Comparison of ENCODE assay signal across 29 cellular contexts in the genomic region with DNA sequence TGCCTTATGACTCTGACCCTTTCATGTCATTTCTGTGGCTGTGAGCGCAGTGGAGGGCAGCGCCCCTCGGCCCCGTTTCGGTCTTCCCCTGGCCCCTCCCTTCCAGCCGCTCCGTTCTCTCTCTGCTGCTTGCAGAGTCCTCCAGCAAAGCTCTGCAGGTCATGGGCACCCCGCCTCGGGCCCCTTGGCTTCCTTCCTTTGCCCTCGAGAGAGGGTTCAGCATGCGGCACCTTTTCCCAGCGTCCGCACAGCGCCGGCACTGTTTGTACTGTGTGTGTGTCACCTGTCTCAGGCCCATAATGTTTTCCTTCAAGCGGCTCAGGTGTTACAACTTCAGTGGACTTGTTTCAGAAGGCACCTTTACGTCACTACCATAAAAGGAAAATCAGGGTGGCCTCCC.
DNase-seq lines count a peak whose midpoint lies in the region; ATAC-seq, FAIRE-seq and TF ChIP-seq lines count a peak whose summit lies in the region.
"Had no signal": no experiment of that assay in that cellular context is flagged by ENCODE, and none has a peak within 500 bp of the region (broad histone marks: within the 10 kb centered on the region; RNA-seq: fewer than 3 reads in every experiment).

No MANE protein-coding gene starts in this region.

- intact Hi-C loops in kidney (cut with DNase I): no loop called here

- H3K4me3 Mint-ChIP-seq in stimulated activated effector memory CD8-positive, alpha-beta T cell treated with anti-CD3 and anti-CD28 coated beads, Interleukin-12 subunit alpha, Interleukin-12 subunit beta, amount 100 ng/mL, for 72 hours: no peak overlapping the region
- H3K4me3 Mint-ChIP-seq: activated naive CD4-positive, alpha-beta T cell treated with anti-CD3 and anti-CD28 coated beads for 36 hours; CD4-positive, alpha-beta T cell; memory B cell had no signal

- no peak overlapping the region for H3K4me2 ChIP-seq in smooth muscle cell
- H3K4me2 ChIP-seq: KMS-11 had no signal

- H3K27ac ChIP-seq in Peyer's patch (peak overlapping the region in 1 of 4 donors; percentile 30), kidney (ENCODE audit: low read depth in 2 of 2, low read length in 2 of 2) (peak overlapping the region; percentile 47 to 54), smooth muscle cell (ENCODE audit: low read depth) (no peak overlapping the region)
- H3K27ac ChIP-seq: dorsolateral prefrontal cortex, HL-60, KMS-11, neutrophil, prostate gland, suprapubic skin had no signal

- 95% methylated on average over 17 of the region's 17 CpGs for WGBS in smooth muscle cell (ENCODE audit: low lambda C conversion rate)

- ATAC-seq in stimulated activated effector memory CD8-positive, alpha-beta T cell treated with anti-CD3 and anti-CD28 coated beads, Interleukin-12 subunit alpha, Interleukin-12 subunit beta, amount 100 ng/mL, for 72 hours: no peak
- ATAC-seq: activated CD4-positive, CD25-positive, alpha-beta regulatory T cell treated with anti-CD3 and anti-CD28 coated beads, Interleukin-2, amount 50 U/mL, for 24 hours; GM12878; left lobe of liver; Panc1; sciatic nerve had no signal

- H3K4me1 ChIP-seq in Peyer's patch (peaks cover 0 to 16% (median 0%) of the 10 kb centered on the region in 4 donors), kidney (ENCODE audit: control insufficient read depth in 1 of 2, insufficient read depth in 1 of 2, low read depth in 1 of 2, low read length in 2 of 2) (peaks cover 0 to 11% of the 10 kb centered on the region in 2 donors), smooth muscle cell (ENCODE audit: low read depth) (no peaks in the 10 kb centered on the region)
- H3K4me1 ChIP-seq: prostate gland had no signal

- peak overlapping the region; percentile 63 for H3K27ac Mint-ChIP-seq in stimulated activated effector memory CD8-positive, alpha-beta T cell treated with anti-CD3 and anti-CD28 coated beads, Interleukin-12 subunit alpha, Interleukin-12 subunit beta, amount 100 ng/mL, for 72 hours
- H3K27ac Mint-ChIP-seq: activated naive CD4-positive, alpha-beta T cell treated with anti-CD3 and anti-CD28 coated beads for 36 hours; CD4-positive, alpha-beta T cell; memory B cell had no signal

- no peak for TF ChIP-seq POLR2A in Peyer's patch (IDR thresholded peaks at IDR 0.05)

- no peak for TF ChIP-seq CTCF in Peyer's patch (IDR thresholded peaks at IDR 0.05)
- no peak for TF ChIP-seq CTCF in kidney (IDR thresholded peaks at IDR 0.05; ENCODE audit: borderline replicate concordance, extremely low read depth, insufficient read depth)
- no peak for TF ChIP-seq CTCF in smooth muscle cell (IDR thresholded peaks at IDR 0.05; ENCODE audit: borderline replicate concordance, insufficient read depth, poor library complexity, severe bottlenecking)

- no peaks in the 10 kb centered on the region for H3K9me3 ChIP-seq in Peyer's patch
- H3K9me3 ChIP-seq in kidney (ENCODE audit: control insufficient read depth in 1 of 2, low read length in 2 of 2): no peaks in the 10 kb centered on the region
- H3K9me3 ChIP-seq in smooth muscle cell (replicated peaks; ENCODE audit: low read depth): no peaks in the 10 kb centered on the region
- H3K9me3 ChIP-seq: neutrophil, prostate gland, suprapubic skin had no signal

- peak overlapping the region in 1 of 2 donors; percentile 26 for H3K9ac ChIP-seq in kidney (ENCODE audit: low read length in 2 of 2)
- no peak overlapping the region for H3K9ac ChIP-seq in smooth muscle cell (ENCODE audit: low read depth)
- H3K9ac ChIP-seq: KMS-11 had no signal

- H3K79me2 ChIP-seq in smooth muscle cell (ENCODE audit: low read depth): no peaks in the 10 kb centered on the region

- H3K36me3 Mint-ChIP-seq in stimulated activated effector memory CD8-positive, alpha-beta T cell treated with anti-CD3 and anti-CD28 coated beads, Interleukin-12 subunit alpha, Interleukin-12 subunit beta, amount 100 ng/mL, for 72 hours: peaks cover 7% of the 10 kb centered on the region

- no peaks in the 10 kb centered on the region for H3K36me3 ChIP-seq in Peyer's patch
- H3K36me3 ChIP-seq in kidney (ENCODE audit: control insufficient read depth in 1 of 2, insufficient read depth in 2 of 2, low read length in 2 of 2): no peaks in the 10 kb centered on the region
- no peaks in the 10 kb centered on the region for H3K36me3 ChIP-seq in smooth muscle cell (ENCODE audit: low read depth)
- H3K36me3 ChIP-seq: prostate gland, suprapubic skin had no signal

- H3K9me3 Mint-ChIP-seq in stimulated activated effector memory CD8-positive, alpha-beta T cell treated with anti-CD3 and anti-CD28 coated beads, Interleukin-12 subunit alpha, Interleukin-12 subunit beta, amount 100 ng/mL, for 72 hours: no peaks in the 10 kb centered on the region
- H3K9me3 Mint-ChIP-seq: activated naive CD4-positive, alpha-beta T cell treated with anti-CD3 and anti-CD28 coated beads for 36 hours; CD4-positive, alpha-beta T cell; memory B cell had no signal

- peaks cover 6% of the 10 kb centered on the region for H3F3A ChIP-seq in smooth muscle cell (ENCODE audit: low read depth)

- DNase-seq in DMS53 (lab: John Stamatoyannopoulos, UW) (peak; percentile 93), Peyer's patch (peak in 2 of 3 donors; percentile 63 to 66), kidney (no peak), LoVo (ENCODE audit: low spot score) (no peak), smooth muscle cell (lab: John Stamatoyannopoulos, UW; ENCODE audit: unreplicated experiment) (no peak)
- no peak for DNase-seq in stimulated activated effector memory CD8-positive, alpha-beta T cell treated with anti-CD3 and anti-CD28 coated beads, Interleukin-12 subunit alpha, Interleukin-12 subunit beta, amount 100 ng/mL, for 72 hours (ENCODE audit: low spot score in 2 of 2)
- DNase-seq in stimulated activated CD4-positive, alpha-beta T cell treated with anti-CD3 and anti-CD28 coated beads, Interleukin-4, amount 100 ng/mL, for 1 hour: no peak
- DNase-seq: activated CD4-positive, alpha-beta T cell treated with anti-CD3 and anti-CD28 coated beads, Interleukin-2, amount 50 U/mL, for 4 hours; activated naive CD4-positive, alpha-beta T cell treated with anti-CD3 and anti-CD28 coated beads for 36 hours; CD4-positive, alpha-beta T cell; dorsolateral prefrontal cortex; hypothalamus; NCI-H1417 treated with DMSO at 0.1 percent for 48 hours; NCI-H2029 treated with DMSO at 0.1 percent for 48 hours; NCI-H526 treated with DMSO at 0.1 percent for 48 hours; SHP77 treated with DMSO at 0.1 percent for 48 hours; stimulated activated CD4-positive, alpha-beta T cell treated with anti-CD3 and anti-CD28 coated beads, Interleukin-4, amount 100 ng/mL, for 4 hours; T-helper 2 cell had no signal

- no peaks in the 10 kb centered on the region for H4K20me1 ChIP-seq in smooth muscle cell (ENCODE audit: low read depth)

- H3K4me3 ChIP-seq in Peyer's patch (no peak overlapping the region), kidney (ENCODE audit: low read length in 2 of 2) (no peak overlapping the region), smooth muscle cell (no peak overlapping the region)
- H3K4me3 ChIP-seq: dorsolateral prefrontal cortex, GM12878, prostate gland, suprapubic skin had no signal

- no peak overlapping the region for H2AFZ ChIP-seq in smooth muscle cell (ENCODE audit: low read depth)

- H3K4me1 Mint-ChIP-seq in stimulated activated effector memory CD8-positive, alpha-beta T cell treated with anti-CD3 and anti-CD28 coated beads, Interleukin-12 subunit alpha, Interleukin-12 subunit beta, amount 100 ng/mL, for 72 hours: peaks cover 43% of the 10 kb centered on the region

- FAIRE-seq in kidney (lab: Jason Lieb, UNC): no peak
- FAIRE-seq: GM12878 had no signal

- H3K27me3 ChIP-seq in Peyer's patch: no peaks in the 10 kb centered on the region
- H3K27me3 ChIP-seq in smooth muscle cell (ENCODE audit: low read depth): no peaks in the 10 kb centered on the region
- H3K27me3 ChIP-seq: dorsolateral prefrontal cortex, neutrophil, suprapubic skin had no signal

Comparison
In these comparisons a context has a peak if more than half of its experiments do, and no peak if none do; other contexts are left out.
1. DNase-seq: peak in DMS53 (single experiment) and Peyer's patch (2 of 3); none in kidney (single experiment), stimulated activated effector memory CD8-positive, alpha-beta T cell treated with anti-CD3 and anti-CD28 coated beads, Interleukin-12 subunit alpha, Interleukin-12 subunit beta, amount 100 ng/mL, for 72 hours (0 of 2), LoVo (single experiment), smooth muscle cell (single experiment) and stimulated activated CD4-positive, alpha-beta T cell treated with anti-CD3 and anti-CD28 coated beads, Interleukin-4, amount 100 ng/mL, for 1 hour (single experiment).